In genomic region chr5:139787568-139788293, GRCh38 we compare ENCODE assay signal across 1 cellular context.
TF ChIP-seq lines count a peak whose summit lies in the region.

No MANE protein-coding gene starts in this region.

TF ChIP-seq in HepG2, 621 proteins besides CTCF, POLR2A, EP300 and RAD21 (continued from another document and continues in another):
- TF ChIP-seq ZNF577 (CRISPR knock-in tag; IDR thresholded peaks at IDR 0.05; ENCODE audit: borderline replicate concordance, low read depth) (no peak), ZSCAN9 (CRISPR knock-in tag; IDR thresholded peaks at IDR 0.05; ENCODE audit: borderline replicate concordance) (no peak), SETDB1 (CRISPR knock-in tag; IDR thresholded peaks at IDR 0.05; ENCODE audit: borderline replicate concordance) (no peak), ARID3A (IDR thresholded peaks at IDR 0.05; ENCODE audit: low read depth, low read length) (no peak), RFXANK (CRISPR knock-in tag; IDR thresholded peaks at IDR 0.05) (no peak), ZNF230 (CRISPR knock-in tag; IDR thresholded peaks at IDR 0.05) (no peak), XRCC5 (optimal IDR thresholded peaks at IDR 0.05; ENCODE audit: low read length) (peak; percentile 76), HOXA7 (CRISPR knock-in tag; IDR thresholded peaks at IDR 0.05) (no peak), ADNP (CRISPR knock-in tag; IDR thresholded peaks at IDR 0.05) (no peak), ZNF83 (CRISPR knock-in tag; IDR thresholded peaks at IDR 0.05; ENCODE audit: borderline replicate concordance) (0 out of 2 replicates have a peak, but pooled peaks have one; percentile 23), ZFP62 (CRISPR knock-in tag; IDR thresholded peaks at IDR 0.05) (no peak), ARID2 (CRISPR knock-in tag; IDR thresholded peaks at IDR 0.05; ENCODE audit: borderline replicate concordance) (no peak), ZMAT3 (CRISPR knock-in tag; conservative IDR thresholded peaks at IDR 0.05) (no peak), SALL2 (CRISPR knock-in tag; IDR thresholded peaks at IDR 0.05) (no peak), ZNF343 (CRISPR knock-in tag; IDR thresholded peaks at IDR 0.05) (no peak), ZNF772 (CRISPR knock-in tag; IDR thresholded peaks at IDR 0.05) (0 out of 2 replicates have a peak, but pooled peaks have one; percentile 43), CENPX (CRISPR knock-in tag; IDR thresholded peaks at IDR 0.05) (no peak), SP4 (CRISPR knock-in tag; IDR thresholded peaks at IDR 0.05) (peak; percentile 18; the same call in 1 of the 2 replicates), ZNF790 (CRISPR knock-in tag; IDR thresholded peaks at IDR 0.05; ENCODE audit: borderline replicate concordance) (no peak), RFX1 (IDR thresholded peaks at IDR 0.05) (no peak), DNMT1 (CRISPR knock-in tag; IDR thresholded peaks at IDR 0.05) (no peak), ZNF12 (CRISPR knock-in tag; IDR thresholded peaks at IDR 0.05) (peak; percentile 30; the same call in 1 of the 2 replicates), HOXA9 (CRISPR knock-in tag; IDR thresholded peaks at IDR 0.05; ENCODE audit: borderline replicate concordance) (no peak), MTERF4 (CRISPR knock-in tag; IDR thresholded peaks at IDR 0.05) (no peak), ZNF414 (CRISPR knock-in tag; IDR thresholded peaks at IDR 0.05) (no peak), E2F5 (CRISPR knock-in tag; conservative IDR thresholded peaks at IDR 0.05) (no peak), REPIN1 (CRISPR knock-in tag; IDR thresholded peaks at IDR 0.05; ENCODE audit: borderline replicate concordance, low read depth) (0 out of 2 replicates have a peak, but pooled peaks have one; percentile 27), DBP (CRISPR knock-in tag; IDR thresholded peaks at IDR 0.05; ENCODE audit: not compliant biosample characterization) (no peak), ZMYM3 (CRISPR knock-in tag; IDR thresholded peaks at IDR 0.05) (no peak), ZFP91 (CRISPR knock-in tag; IDR thresholded peaks at IDR 0.05; ENCODE audit: borderline replicate concordance) (peak; percentile 79; the same call in 1 of the 2 replicates), ZNF7 (CRISPR knock-in tag; IDR thresholded peaks at IDR 0.05) (no peak), ELF4 (CRISPR knock-in tag; IDR thresholded peaks at IDR 0.05; ENCODE audit: borderline replicate concordance) (no peak), TSC22D2 (CRISPR knock-in tag; IDR thresholded peaks at IDR 0.05; ENCODE audit: borderline replicate concordance) (no peak), HNF4G (IDR thresholded peaks at IDR 0.05; ENCODE audit: borderline replicate concordance, low read depth, low read length) (no peak), HNF4G (CRISPR knock-in tag; IDR thresholded peaks at IDR 0.05; ENCODE audit: borderline replicate concordance, low read depth) (no peak), ZNF567 (CRISPR knock-in tag; IDR thresholded peaks at IDR 0.05; ENCODE audit: borderline replicate concordance) (0 out of 2 replicates have a peak, but pooled peaks have one; percentile 80), ZKSCAN5 (CRISPR knock-in tag; IDR thresholded peaks at IDR 0.05) (no peak), ZNF749 (CRISPR knock-in tag; IDR thresholded peaks at IDR 0.05; ENCODE audit: borderline replicate concordance) (no peak), RXRB (CRISPR knock-in tag; IDR thresholded peaks at IDR 0.05; ENCODE audit: borderline replicate concordance) (no peak), ZNF614 (CRISPR knock-in tag; IDR thresholded peaks at IDR 0.05; ENCODE audit: borderline replicate concordance) (no peak), TP53 (CRISPR knock-in tag; conservative IDR thresholded peaks at IDR 0.05) (no peak), ATF7 (IDR thresholded peaks at IDR 0.05) (no peak), ATF7 (CRISPR knock-in tag; IDR thresholded peaks at IDR 0.05) (no peak), LBX2 (CRISPR knock-in tag; IDR thresholded peaks at IDR 0.05; ENCODE audit: borderline replicate concordance) (no peak), ZNF18 (CRISPR knock-in tag; IDR thresholded peaks at IDR 0.05; ENCODE audit: insufficient replicate concordance) (no peak), ZNF572 (CRISPR knock-in tag; IDR thresholded peaks at IDR 0.05) (no peak), ATAD3A (CRISPR knock-in tag; IDR thresholded peaks at IDR 0.05) (no peak), RORA (CRISPR knock-in tag; IDR thresholded peaks at IDR 0.05) (no peak), ISX (CRISPR knock-in tag; conservative IDR thresholded peaks at IDR 0.05) (no peak), ZBTB34 (CRISPR knock-in tag; IDR thresholded peaks at IDR 0.05) (no peak; the same call in 1 of the 2 replicates), ZFP36L1 (CRISPR knock-in tag; IDR thresholded peaks at IDR 0.05) (no peak), MEIS1 (CRISPR knock-in tag; IDR thresholded peaks at IDR 0.05; ENCODE audit: borderline replicate concordance) (0 out of 2 replicates have a peak, but pooled peaks have one; percentile 10), POGK (CRISPR knock-in tag; conservative IDR thresholded peaks at IDR 0.05) (no peak), ZMYM2 (CRISPR knock-in tag; IDR thresholded peaks at IDR 0.05) (no peak), TBP (CRISPR knock-in tag; IDR thresholded peaks at IDR 0.05) (no peak), THAP9 (CRISPR knock-in tag; IDR thresholded peaks at IDR 0.05; ENCODE audit: borderline replicate concordance) (no peak), ZNF691 (CRISPR knock-in tag; IDR thresholded peaks at IDR 0.05; ENCODE audit: borderline replicate concordance, low read depth) (0 out of 2 replicates have a peak, but pooled peaks have one; percentile 31), ZNF549 (CRISPR knock-in tag; IDR thresholded peaks at IDR 0.05) (no peak)
